17 cellular contexts compared by ENCODE assay signal in the genomic region with DNA sequence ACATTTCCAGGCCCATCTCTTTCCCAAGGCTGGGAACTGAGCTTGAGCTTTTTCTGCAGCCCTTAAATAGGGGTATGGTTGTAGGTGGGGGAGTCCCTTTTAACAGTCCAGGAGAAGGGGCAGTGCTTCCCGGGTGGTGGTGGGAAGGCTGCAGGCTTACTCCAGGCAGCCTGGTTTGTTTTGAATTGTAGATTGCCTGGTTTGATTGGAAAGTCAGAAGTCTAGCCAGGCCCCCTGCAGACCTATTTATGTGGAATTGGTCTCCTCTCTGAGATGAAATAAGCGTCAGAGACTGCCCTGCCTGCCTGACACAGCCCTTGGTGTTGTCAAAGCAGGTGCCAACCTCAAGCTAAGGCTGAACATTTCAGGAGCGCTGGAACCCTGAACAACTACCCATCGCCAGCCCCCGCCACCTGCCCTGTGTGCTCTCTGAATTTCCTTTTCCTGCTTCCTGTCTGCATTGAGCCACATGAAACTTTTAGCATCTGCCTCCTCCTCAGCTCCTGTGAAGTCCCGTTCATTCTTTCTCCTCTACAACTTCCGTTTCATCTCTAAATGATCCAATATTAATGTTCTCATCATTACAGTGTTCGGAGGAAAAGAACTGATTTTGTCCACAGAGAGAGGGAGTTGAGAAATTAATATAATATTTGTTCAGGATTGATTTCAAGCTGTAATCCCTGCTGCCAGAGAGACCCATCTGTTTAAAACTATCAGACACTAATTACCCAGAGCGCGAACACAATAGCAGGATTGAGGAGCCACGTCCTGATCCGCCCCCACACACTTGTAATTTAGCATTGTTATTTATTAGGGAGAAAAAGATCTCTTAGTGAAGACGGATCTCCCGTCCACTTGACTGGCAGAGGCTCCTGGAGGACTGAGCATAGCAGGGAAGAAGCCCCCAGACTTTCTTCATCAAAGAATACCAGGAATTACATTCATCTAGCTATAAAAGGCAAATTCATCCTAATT.
DNase-seq lines count a peak whose midpoint lies in the region; ATAC-seq and TF ChIP-seq lines count a peak whose summit lies in the region.
"Had no signal": no experiment of that assay in that cellular context is flagged by ENCODE, and none has a peak within 500 bp of the region (broad histone marks: within the 10 kb centered on the region; RNA-seq: fewer than 3 reads in every experiment).

No MANE protein-coding gene starts in this region.

- H3K4me1 ChIP-seq in tibial artery (no peaks in the 10 kb centered on the region), thyroid gland (no peaks in the 10 kb centered on the region)

- H3K27ac ChIP-seq in tibial artery (no peak overlapping the region), thyroid gland (no peak overlapping the region)
- H3K27ac ChIP-seq: 22Rv1 had no signal

- peaks cover 0 to 13% of the 10 kb centered on the region in 2 donors for H3K27me3 ChIP-seq in tibial artery
- no peaks in the 10 kb centered on the region for H3K27me3 ChIP-seq in thyroid gland

- TF ChIP-seq POLR2A in thyroid gland (IDR thresholded peaks at IDR 0.05), result no peak

- H3K36me3 ChIP-seq in tibial artery, result no peaks in the 10 kb centered on the region
- no peaks in the 10 kb centered on the region for H3K36me3 ChIP-seq in thyroid gland

- TF ChIP-seq CTCF in tibial artery (IDR thresholded peaks at IDR 0.05) (no peak), thyroid gland (IDR thresholded peaks at IDR 0.05) (no peak)

- H3K4me3 ChIP-seq in tibial artery (no peak overlapping the region), thyroid gland (replicated peaks in 1 of 3) (no peak overlapping the region)

- no peaks in the 10 kb centered on the region for H3K9me3 ChIP-seq in tibial artery
- no peaks in the 10 kb centered on the region for H3K9me3 ChIP-seq in thyroid gland

- peak; percentile 13 for DNase-seq in DMS 273 (lab: John Stamatoyannopoulos, UW; ENCODE audit: unreplicated experiment)
- no peak for DNase-seq in DMS 273 treated with DMSO at 0.1 percent for 48 hours (lab: John Stamatoyannopoulos, UW)
- DNase-seq in NCI-H146 (lab: John Stamatoyannopoulos, UW), result peak; percentile 75
- peak; percentile 87 for DNase-seq in NCI-H82 (lab: John Stamatoyannopoulos, UW)
- peak; percentile 53 for DNase-seq in medulla oblongata (ENCODE audit: extremely low spot score)
- no peak for DNase-seq in tibial artery
- DNase-seq in thyroid gland, result no peak
- DNase-seq: activated CD8-positive, alpha-beta T cell treated with anti-CD3 and anti-CD28 coated beads, Interleukin-2, amount 10 ng/mL, durations not matched to agents 7 days and 5 days; activated naive CD4-positive, alpha-beta T cell treated with anti-CD3 and anti-CD28 coated beads, Interleukin-2, amount 50 U/mL, for 16 hours; activated T-cell treated with anti-CD3 and anti-CD28 coated beads, Interleukin-2, amount 50 U/mL, for 48 hours; C1 segment of cervical spinal cord; GOT3; NCI-H2029 treated with DMSO at 0.1 percent for 48 hours; nephron progenitor cell; T-helper 1 cell had no signal

- ATAC-seq in HG02588 (IDR thresholded peaks at IDR 0.05; ENCODE audit: unreplicated experiment), result no peak
- ATAC-seq: activated CD8-positive, alpha-beta T cell treated with anti-CD3 and anti-CD28 coated beads, Interleukin-2, amount 10 ng/mL, durations not matched to agents 7 days and 5 days had no signal

- 46 to 49% methylated on average over 14 of the region's 14 CpGs for WGBS in thyroid gland, 2 donors

- intact Hi-C loops in tibial artery (cut with DNase I; ENCODE audit: low total_unique reads) (no loop called here), thyroid gland (cut with DNase I) (no loop called here)

Comparison
In these comparisons a context has a peak if more than half of its experiments do, and no peak if none do; other contexts are left out.
1. DNase-seq: peak in DMS 273 (single experiment), NCI-H146 (single experiment), NCI-H82 (single experiment) and medulla oblongata (single experiment); none in DMS 273 treated with DMSO at 0.1 percent for 48 hours (single experiment), tibial artery (0 of 2) and thyroid gland (0 of 2).